Comparison of ENCODE assay signal across 9 cellular contexts in genomic region chr2:68282814-68283812, GRCh38. TPM values are rescaled to one million over a fixed set of nuclear protein-coding genes. Genes with fewer than 3 reads are reported as not detected.
A peak's percentile ranks its signal among the peaks of the same experiment; 100 is the strongest.
DNase-seq lines count a peak whose midpoint lies in the region; ATAC-seq and TF ChIP-seq lines count a peak whose summit lies in the region.
"Had no signal": no experiment of that assay in that cellular context is flagged by ENCODE, and none has a peak within 500 bp of the region (broad histone marks: within the 10 kb centered on the region; RNA-seq: fewer than 3 reads in every experiment).

No MANE protein-coding gene starts in this region.

- H3K4me2 ChIP-seq in GM23338 = no peak overlapping the region
- H3K4me2 ChIP-seq in OCI-LY1 (ENCODE audit: low read length) = no peak overlapping the region

- no peak overlapping the region for H3K4me3 Mint-ChIP-seq in GM23338
- H3K4me3 Mint-ChIP-seq: activated naive CD4-positive, alpha-beta T cell treated with anti-CD3 and anti-CD28 coated beads, Interleukin-2, amount 50 U/mL, for 24 hours had no signal

- H4K20me1 ChIP-seq in GM23338 (replicated peaks; ENCODE audit: insufficient read depth) = no peaks in the 10 kb centered on the region
- H4K20me1 ChIP-seq in OCI-LY1 (ENCODE audit: insufficient read depth, low read length) = no peaks in the 10 kb centered on the region

- H3K4me3 ChIP-seq in GM23338 (no peak overlapping the region), OCI-LY1 (ENCODE audit: low read depth, low read length, poor library complexity, severe bottlenecking) (no peak overlapping the region), choroid plexus epithelial cell (ENCODE audit: low read depth, low read length) (no peak overlapping the region), mucosa of descending colon (no peak overlapping the region)

- H3F3A ChIP-seq in GM23338 (replicated peaks; ENCODE audit: low read depth) (no peaks in the 10 kb centered on the region), OCI-LY1 (ENCODE audit: insufficient read depth, low read length) (no peaks in the 10 kb centered on the region)

- H2AFZ ChIP-seq in GM23338 (no peak overlapping the region), OCI-LY1 (ENCODE audit: low read length) (no peak overlapping the region)

- no peaks in the 10 kb centered on the region for H3K27me3 ChIP-seq in GM23338 (ENCODE audit: insufficient read depth)
- H3K27me3 ChIP-seq in OCI-LY1 (ENCODE audit: insufficient read depth, low read length) = no peaks in the 10 kb centered on the region

- no peaks in the 10 kb centered on the region for H3K9me3 Mint-ChIP-seq in GM23338
- H3K9me3 Mint-ChIP-seq: activated naive CD4-positive, alpha-beta T cell treated with anti-CD3 and anti-CD28 coated beads, Interleukin-2, amount 50 U/mL, for 24 hours had no signal

- no peaks in the 10 kb centered on the region for H3K4me1 ChIP-seq in GM23338 (ENCODE audit: insufficient read depth)
- H3K4me1 ChIP-seq in OCI-LY1 (ENCODE audit: insufficient read depth, low read length, severe bottlenecking) = peaks cover 3% of the 10 kb centered on the region
- no peaks in the 10 kb centered on the region for H3K4me1 ChIP-seq in mucosa of descending colon (ENCODE audit: low read depth)

- no peaks in the 10 kb centered on the region for H3K79me2 ChIP-seq in GM23338 (replicated peaks; ENCODE audit: insufficient read depth)
- H3K79me2 ChIP-seq in OCI-LY1 (ENCODE audit: insufficient read depth, low read length) = no peaks in the 10 kb centered on the region

- no peaks in the 10 kb centered on the region for H3K9me2 ChIP-seq in GM23338 (ENCODE audit: insufficient read depth)
- H3K9me2 ChIP-seq in OCI-LY1 (ENCODE audit: low read depth, low read length) = no peaks in the 10 kb centered on the region

- H3K36me3 ChIP-seq in GM23338 (ENCODE audit: insufficient read depth) (no peaks in the 10 kb centered on the region), OCI-LY1 (ENCODE audit: insufficient read depth, low read length) (no peaks in the 10 kb centered on the region), mucosa of descending colon (ENCODE audit: low read depth) (no peaks in the 10 kb centered on the region)

- no peaks in the 10 kb centered on the region for H3K36me3 Mint-ChIP-seq in GM23338 (ENCODE audit: low read depth)
- H3K36me3 Mint-ChIP-seq: activated naive CD4-positive, alpha-beta T cell treated with anti-CD3 and anti-CD28 coated beads, Interleukin-2, amount 50 U/mL, for 24 hours had no signal

- intact Hi-C loops in mucosa of descending colon (cut with DNase I, micrococcal nuclease) = loop anchor here (5.0 to 10.0 kb wide), 2 partner anchors 161 to 168 kb away; no protein-coding TSS in a partner anchor

- H3K4me1 Mint-ChIP-seq in GM23338 = peaks cover 7% of the 10 kb centered on the region; the same call in 2 of the 3 replicates
- H3K4me1 Mint-ChIP-seq: activated naive CD4-positive, alpha-beta T cell treated with anti-CD3 and anti-CD28 coated beads, Interleukin-2, amount 50 U/mL, for 24 hours had no signal

- no peak overlapping the region for H3K9ac ChIP-seq in OCI-LY1 (ENCODE audit: low read length)

- H3K27ac ChIP-seq in GM23338 (ENCODE audit: low read depth) = no peak overlapping the region
- H3K27ac ChIP-seq in OCI-LY1 (ENCODE audit: low read depth, low read length, poor library complexity, severe bottlenecking) = no peak overlapping the region

- peaks cover 4% of the 10 kb centered on the region for H3K27me3 Mint-ChIP-seq in GM23338 (ENCODE audit: insufficient read depth, low read depth, poor library complexity)

- no peak overlapping the region for H3K27ac Mint-ChIP-seq in GM23338
- H3K27ac Mint-ChIP-seq: activated naive CD4-positive, alpha-beta T cell treated with anti-CD3 and anti-CD28 coated beads, Interleukin-2, amount 50 U/mL, for 24 hours had no signal

- TF ChIP-seq CTCF in GM23338 (conservative IDR thresholded peaks at IDR 0.05; ENCODE audit: low read depth in 2 of 2) = peak; percentile 73 to 77
- TF ChIP-seq CTCF in OCI-LY1 (IDR thresholded peaks at IDR 0.05; ENCODE audit: low read length) = peak; percentile 85
- TF ChIP-seq CTCF in choroid plexus epithelial cell (conservative IDR thresholded peaks at IDR 0.05; ENCODE audit: low read depth, low read length) = peak; percentile 81
- peak; percentile 35 for TF ChIP-seq CTCF in mucosa of descending colon (IDR thresholded peaks at IDR 0.05)

- DNase-seq in SHP77 (lab: John Stamatoyannopoulos, UW) (peak; percentile 37 to 60), SHP77 treated with DMSO at 0.1 percent for 48 hours (lab: John Stamatoyannopoulos, UW) (no peak), GM23338 (ENCODE audit: low spot score) (peak; percentile 52), choroid plexus epithelial cell (ENCODE audit: low read depth) (peak; percentile 65), mucosa of descending colon (peak in 1 of 3 donors; percentile 6), NCI-H128 (lab: John Stamatoyannopoulos, UW; ENCODE audit: unreplicated experiment) (no peak)

- ATAC-seq in GM23338 (peak; percentile 47), mucosa of descending colon (peak; percentile 69), HG03469 (IDR thresholded peaks at IDR 0.05; ENCODE audit: unreplicated experiment) (no peak)

- H3K9me3 ChIP-seq in OCI-LY1 (ENCODE audit: low read length) = no peaks in the 10 kb centered on the region
- H3K9me3 ChIP-seq in mucosa of descending colon = no peaks in the 10 kb centered on the region

TF ChIP-seq in GM23338, 12 proteins besides CTCF, POLR2A, EP300 and RAD21 (continues in another document):
- no peak for TF ChIP-seq ETS1 (IDR thresholded peaks at IDR 0.05)
- TF ChIP-seq POLR2AphosphoS5 (IDR thresholded peaks at IDR 0.05; ENCODE audit: low read depth) = no peak
- TF ChIP-seq NANOG (IDR thresholded peaks at IDR 0.05; ENCODE audit: borderline replicate concordance) = no peak
- no peak for TF ChIP-seq ZNF331 (CRISPR knock-in tag; IDR thresholded peaks at IDR 0.05; ENCODE audit: low read depth)
- no peak for TF ChIP-seq ZNF114 (CRISPR knock-in tag; IDR thresholded peaks at IDR 0.05)
- TF ChIP-seq JUNB (IDR thresholded peaks at IDR 0.05; ENCODE audit: unreplicated experiment) = no peak
- no peak for TF ChIP-seq EZH2 (IDR thresholded peaks at IDR 0.05; ENCODE audit: low read depth, unreplicated experiment)

RNA-seq across cellular contexts. Expression of gene PPP3R1, which starts 30.8 kb away (rescaled TPM):
- 49.6 and 52.7 TPM in 2 replicates for total RNA-seq in GM23338 (2014; rRNA removed; shearing (Covaris generic))
- polyA plus RNA-seq in GM23338 (2016; fragmentation: Nextera tagmentation; extraction: Ambion mirVana) = 7.9 and 9.0 TPM in 2 replicates
- total RNA-seq in mucosa of descending colon = 10 to 100 TPM; 45.9 to 54.0 (median 53.4) TPM

RNA-seq across cellular contexts. Expression of gene CNRIP1, which starts 36.6 kb away (rescaled TPM):
- total RNA-seq in GM23338 (2014; rRNA removed; shearing (Covaris generic)) = 5.9 and 6.9 TPM in 2 replicates
- 5.2 and 5.9 TPM in 2 replicates for polyA plus RNA-seq in GM23338 (2016; fragmentation: Nextera tagmentation; extraction: Ambion mirVana)
- 10 to 100 TPM in 1 of 3 donors, 1 to 10 TPM in 2; 4.1 to 20.0 (median 6.2) TPM for total RNA-seq in mucosa of descending colon

Comparison
In these comparisons a context has a peak if more than half of its experiments do, and no peak if none do; other contexts are left out.
1. DNase-seq: peak in SHP77 (2 of 2), GM23338 (single experiment) and choroid plexus epithelial cell (single experiment); none in SHP77 treated with DMSO at 0.1 percent for 48 hours (single experiment) and NCI-H128 (single experiment).
2. CTCF ChIP-seq: peak in every context shown above with its lines; median percentile 85 in OCI-LY1; 81 in choroid plexus epithelial cell; 75 in GM23338; 35 in mucosa of descending colon.